In genomic region chr4:113080624-113081023, GRCh38 we compare ENCODE assay signal across 24 cellular contexts. TPM values are rescaled to one million over a fixed set of nuclear protein-coding genes. Genes with fewer than 3 reads are reported as not detected.
"Had no signal": no experiment of that assay in that cellular context is flagged by ENCODE, and none has a peak within 500 bp of the region (broad histone marks: within the 10 kb centered on the region; RNA-seq: fewer than 3 reads in every experiment).

No MANE protein-coding gene starts in this region.

- H3K4me1 Mint-ChIP-seq: memory B cell; stimulated activated memory B cell treated with anti-CD40 and anti-IgM and Interleukin-4, amounts not matched to agents 10 μg/mL and 1 μg/mL and 100 μg/mL, for 72 hours had no signal

- H3K9me3 Mint-ChIP-seq: dendritic cell treated with granulocyte-macrophage colony-stimulating factor and Interleukin-4, amounts not matched to agents 40 ng/mL and 50 ng/mL, for 4 days; endodermal cell; memory B cell; natural killer cell treated with Interleukin-12 subunit alpha and Interleukin-12 subunit beta and Interleukin-15 and Interleukin-18, amount 100 ng/mL, for 72 hours; stimulated activated memory B cell treated with anti-CD40 and anti-IgM and Interleukin-4, amounts not matched to agents 10 μg/mL and 1 μg/mL and 100 μg/mL, for 72 hours; stimulated activated naive CD8-positive, alpha-beta T cell treated with anti-CD3 and anti-CD28 coated beads, Interleukin-15, Interleukin-2, amounts not matched to agents 100 ng/mL and 50 ng/mL, for 24 hours had no signal

- H3K27ac ChIP-seq: foreskin keratinocyte, heart left ventricle, left ventricle myocardium inferior, lower lobe of right lung, pancreas, psoas muscle, spleen, thoracic aorta, transverse colon had no signal

- H3K4me3 Mint-ChIP-seq: dendritic cell treated with granulocyte-macrophage colony-stimulating factor and Interleukin-4, amounts not matched to agents 40 ng/mL and 50 ng/mL, for 4 days; endodermal cell; memory B cell; natural killer cell treated with Interleukin-12 subunit alpha and Interleukin-12 subunit beta and Interleukin-15 and Interleukin-18, amount 100 ng/mL, for 72 hours; stimulated activated memory B cell treated with anti-CD40 and anti-IgM and Interleukin-4, amounts not matched to agents 10 μg/mL and 1 μg/mL and 100 μg/mL, for 72 hours; stimulated activated naive CD8-positive, alpha-beta T cell treated with anti-CD3 and anti-CD28 coated beads, Interleukin-15, Interleukin-2, amounts not matched to agents 100 ng/mL and 50 ng/mL, for 24 hours had no signal

- H3K27ac Mint-ChIP-seq: dendritic cell treated with granulocyte-macrophage colony-stimulating factor and Interleukin-4, amounts not matched to agents 40 ng/mL and 50 ng/mL, for 4 days; memory B cell; natural killer cell treated with Interleukin-12 subunit alpha and Interleukin-12 subunit beta and Interleukin-15 and Interleukin-18, amount 100 ng/mL, for 72 hours; stimulated activated memory B cell treated with anti-CD40 and anti-IgM and Interleukin-4, amounts not matched to agents 10 μg/mL and 1 μg/mL and 100 μg/mL, for 72 hours; stimulated activated naive CD8-positive, alpha-beta T cell treated with anti-CD3 and anti-CD28 coated beads, Interleukin-15, Interleukin-2, amounts not matched to agents 100 ng/mL and 50 ng/mL, for 24 hours had no signal

- H3K27me3 Mint-ChIP-seq: dendritic cell treated with granulocyte-macrophage colony-stimulating factor and Interleukin-4, amounts not matched to agents 40 ng/mL and 50 ng/mL, for 4 days; memory B cell; natural killer cell treated with Interleukin-12 subunit alpha and Interleukin-12 subunit beta and Interleukin-15 and Interleukin-18, amount 100 ng/mL, for 72 hours; stimulated activated memory B cell treated with anti-CD40 and anti-IgM and Interleukin-4, amounts not matched to agents 10 μg/mL and 1 μg/mL and 100 μg/mL, for 72 hours; stimulated activated naive CD8-positive, alpha-beta T cell treated with anti-CD3 and anti-CD28 coated beads, Interleukin-15, Interleukin-2, amounts not matched to agents 100 ng/mL and 50 ng/mL, for 24 hours had no signal

- DNase-seq: cerebellar nuclear complex; erythroblast; heart left ventricle; left ventricle myocardium inferior; lower lobe of right lung; occipital lobe; pancreas; psoas muscle; retina; spleen; stimulated activated CD4-positive, alpha-beta T cell treated with anti-CD3 and anti-CD28 coated beads, Interleukin-15, amount 100 ng/mL, for 24 hours; stimulated activated CD4-positive, alpha-beta T cell treated with anti-CD3 and anti-CD28 coated beads, Interleukin-1b, Interleukin-23, amount 100 ng/mL, for 48 hours; stimulated activated CD4-positive, alpha-beta T cell treated with anti-CD3 and anti-CD28 coated beads, Interleukin-4, amount 100 ng/mL, for 24 hours; transverse colon had no signal

- H3K36me3 Mint-ChIP-seq: memory B cell; natural killer cell treated with Interleukin-12 subunit alpha and Interleukin-12 subunit beta and Interleukin-15 and Interleukin-18, amount 100 ng/mL, for 72 hours; stimulated activated memory B cell treated with anti-CD40 and anti-IgM and Interleukin-4, amounts not matched to agents 10 μg/mL and 1 μg/mL and 100 μg/mL, for 72 hours had no signal

- ATAC-seq: foreskin keratinocyte; heart left ventricle; lower lobe of right lung; natural killer cell treated with Interleukin-12 subunit alpha and Interleukin-12 subunit beta and Interleukin-15 and Interleukin-18, amount 100 ng/mL, for 72 hours; psoas muscle; sciatic nerve; stimulated activated memory B cell treated with anti-CD40 and anti-IgM and Interleukin-4, amounts not matched to agents 10 μg/mL and 1 μg/mL and 100 μg/mL, for 72 hours had no signal

RNA-seq across cellular contexts. Expression of gene ANK2, which starts 31.2 kb away (rescaled TPM):
- total RNA-seq: endothelial cell of umbilical vein had no signal
